Comparison of ENCODE assay signal across 8 cellular contexts in genomic region chr1:17439250-17440073, GRCh38. TPM values are rescaled to one million over a fixed set of nuclear protein-coding genes. Genes with fewer than 3 reads are reported as not detected.
DNase-seq lines count a peak whose midpoint lies in the region; ATAC-seq and TF ChIP-seq lines count a peak whose summit lies in the region.

RCC2 (minus strand) TSS chr1:17439677; CDS start chr1:17438514, 1,163 bp downstream.

- peak within 1 kb of the TSS; percentile 79 to 81 for H3K4me3 ChIP-seq in CD4-positive, alpha-beta memory T cell (ENCODE audit: low read length in 2 of 2)
- H3K4me3 ChIP-seq in foreskin fibroblast (ENCODE audit: low read depth in 1 of 2, low read length in 2 of 2) (peak within 1 kb of the TSS; percentile 85 to 90), stomach smooth muscle (ENCODE audit: low read length in 2 of 2) (peak within 1 kb of the TSS; percentile 78 to 79)

- peak; percentile 70 to 78 (median 72) for DNase-seq in CD4-positive, alpha-beta memory T cell
- DNase-seq in KG1 (lab: John Stamatoyannopoulos, UW) (peak; percentile 63), RPMI8226 (peak; percentile 88), activated gamma-delta T cell (lab: John Stamatoyannopoulos, UW) (peak; percentile 64), foreskin fibroblast (peak; percentile 70 to 88), neural crest cell (ENCODE audit: low read depth, low spot score) (peak; percentile 57)

- peaks cover 0 to 18% of the 10 kb centered on the region in 2 donors for H3K36me3 Mint-ChIP-seq in CD4-positive, alpha-beta memory T cell
- peaks cover 5% of the 10 kb centered on the region for H3K36me3 Mint-ChIP-seq in neural crest cell (ENCODE audit: low read depth)

- CTCF ChIA-PET in CD4-positive, alpha-beta memory T cell (lab: Charles Lee; ENCODE audit: partially characterized antibody) = interaction anchor here (1.1 to 2.7 kb wide), 3 partner anchors 10 to 22 kb away, joined by 3 to 8 read pairs (median 5); no protein-coding TSS in a partner anchor

- H3K4me3 Mint-ChIP-seq in CD4-positive, alpha-beta memory T cell = peak within 1 kb of the TSS; percentile 94 to 98 (median 96)
- peak within 1 kb of the TSS; percentile 97 for H3K4me3 Mint-ChIP-seq in neural crest cell

- H3K9me3 Mint-ChIP-seq in CD4-positive, alpha-beta memory T cell = peaks cover 0 to 2% (median 0%) of the 10 kb centered on the region in 8 donors
- H3K9me3 Mint-ChIP-seq in neural crest cell = no peaks in the 10 kb centered on the region

- peak within 1 kb of the TSS; percentile 78 for H3K27ac ChIP-seq in CD4-positive, alpha-beta memory T cell (ENCODE audit: low read depth, low read length)
- peak within 1 kb of the TSS; percentile 80 for H3K27ac ChIP-seq in stomach smooth muscle (ENCODE audit: low read length)

- intact Hi-C loops in CD4-positive, alpha-beta memory T cell (cut with micrococcal nuclease) = loop anchor here (2.0 to 10.0 kb wide), 2 partner anchors 19 to 1915 kb away; partner anchors contain the start of genes CASP9 and DNAJC16

- peak within 1 kb of the TSS; percentile 75 to 81 for H3K9ac ChIP-seq in stomach smooth muscle (ENCODE audit: low read length in 2 of 2)

- no peaks in the 10 kb centered on the region for H3K27me3 Mint-ChIP-seq in CD4-positive, alpha-beta memory T cell
- peaks cover 46% of the 10 kb centered on the region for H3K27me3 Mint-ChIP-seq in neural crest cell (ENCODE audit: low read depth)

- POLR2A ChIA-PET in CD4-positive, alpha-beta memory T cell (lab: Charles Lee; ENCODE audit: partially characterized antibody) = no interaction called here

- TF ChIP-seq CTCF in foreskin fibroblast (IDR thresholded peaks at IDR 0.05; ENCODE audit: low read depth, low read length) (no peak), neural crest cell (conservative IDR thresholded peaks at IDR 0.05) (peak; percentile 36)

- H3K9me3 ChIP-seq in CD4-positive, alpha-beta memory T cell (ENCODE audit: control insufficient read depth in 1 of 2, low read length in 2 of 2) = no peaks in the 10 kb centered on the region
- H3K9me3 ChIP-seq in stomach smooth muscle (ENCODE audit: control insufficient read depth in 2 of 2, low read length in 2 of 2) = no peaks in the 10 kb centered on the region

- peaks cover 21 to 49% (median 32%) of the 10 kb centered on the region in 4 donors for H3K4me1 Mint-ChIP-seq in CD4-positive, alpha-beta memory T cell
- peaks cover 45% of the 10 kb centered on the region for H3K4me1 Mint-ChIP-seq in neural crest cell

- peak; percentile 46 for ATAC-seq in GM19452 (IDR thresholded peaks at IDR 0.05; ENCODE audit: unreplicated experiment)

- no peaks in the 10 kb centered on the region for H3K36me3 ChIP-seq in CD4-positive, alpha-beta memory T cell (ENCODE audit: insufficient read depth, low read length)
- no peaks in the 10 kb centered on the region for H3K36me3 ChIP-seq in stomach smooth muscle (ENCODE audit: control insufficient read depth in 2 of 2, insufficient read depth in 2 of 2, low read length in 2 of 2)

- H3K27ac Mint-ChIP-seq in CD4-positive, alpha-beta memory T cell = peak within 1 kb of the TSS; percentile 95 to 98 (median 97)
- H3K27ac Mint-ChIP-seq in neural crest cell (ENCODE audit: unreplicated experiment) = peak within 1 kb of the TSS; percentile 97

- H3K27me3 ChIP-seq in CD4-positive, alpha-beta memory T cell (ENCODE audit: insufficient read depth, low read length) = no peaks in the 10 kb centered on the region
- no peaks in the 10 kb centered on the region for H3K27me3 ChIP-seq in stomach smooth muscle (ENCODE audit: control insufficient read depth in 1 of 2, insufficient read depth in 2 of 2, low read length in 2 of 2)

- H3K4me1 ChIP-seq in CD4-positive, alpha-beta memory T cell (ENCODE audit: insufficient read depth, low read length) = peaks cover 27% of the 10 kb centered on the region
- H3K4me1 ChIP-seq in stomach smooth muscle (ENCODE audit: control insufficient read depth, insufficient read depth, low read length) = peaks cover 18% of the 10 kb centered on the region

RNA-seq across cellular contexts. Expression of gene RCC2, which starts in this region (rescaled TPM):
- total RNA-seq in CD4-positive, alpha-beta memory T cell = 10 to 100 TPM; 38.5 to 41.2 TPM
- polyA plus RNA-seq in CD4-positive, alpha-beta memory T cell = 10 to 100 TPM in 1 of 2 donors, 1 to 10 TPM in 1; 6.7 to 18.3 TPM
- 224 and 225 TPM in 2 replicates for total RNA-seq in neural crest cell

Comparison
In these comparisons a context has a peak if more than half of its experiments do, and no peak if none do; other contexts are left out.
1. Peak in every context shown above with its lines: DNase-seq, ATAC-seq, H3K4me3 ChIP-seq and H3K27ac ChIP-seq.